ENCODE assay signal across 9 cellular contexts in the genomic region with DNA sequence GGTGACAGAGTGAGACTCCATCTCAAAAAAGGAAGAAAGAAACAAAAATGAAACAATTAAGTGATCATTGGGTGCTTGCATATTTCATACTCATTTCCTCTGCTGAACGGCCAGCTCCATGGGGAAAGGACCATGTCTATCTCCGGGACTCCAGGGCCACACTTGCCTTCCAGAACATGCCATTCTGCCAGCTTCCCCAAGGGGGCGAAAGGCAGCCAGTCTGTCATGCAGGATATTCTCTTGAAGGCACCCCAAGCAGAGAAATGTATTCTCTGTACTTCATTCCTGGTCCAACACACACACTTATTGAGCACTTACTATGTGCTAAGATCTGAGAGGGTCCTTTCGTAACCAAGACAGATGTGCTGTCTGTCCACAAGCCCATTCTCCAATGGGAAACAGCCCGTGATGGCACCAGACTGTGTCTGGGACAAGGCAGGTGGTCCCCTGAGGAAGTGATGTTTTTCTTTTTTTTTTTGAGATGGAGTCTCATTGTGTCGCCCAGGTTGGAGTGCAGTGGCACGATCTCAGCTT. TPM values are rescaled to one million over a fixed set of nuclear protein-coding genes. Genes with fewer than 3 reads are reported as not detected.
DNase-seq lines count a peak whose midpoint lies in the region; ATAC-seq and TF ChIP-seq lines count a peak whose summit lies in the region.
"Had no signal": no experiment of that assay in that cellular context is flagged by ENCODE, and none has a peak within 500 bp of the region (broad histone marks: within the 10 kb centered on the region; RNA-seq: fewer than 3 reads in every experiment).

No MANE protein-coding gene starts in this region.

- H3K27ac ChIP-seq in OCI-LY1 (ENCODE audit: low read depth, low read length, poor library complexity, severe bottlenecking) (no peak overlapping the region), breast epithelium (no peak overlapping the region), osteoblast (ENCODE audit: low read depth, low read length) (no peak overlapping the region)

- H3K36me3 ChIP-seq in OCI-LY1 (ENCODE audit: insufficient read depth, low read length) (no peaks in the 10 kb centered on the region), breast epithelium (no peaks in the 10 kb centered on the region), osteoblast (ENCODE audit: insufficient read depth, low read length) (no peaks in the 10 kb centered on the region)

- intact Hi-C loops in breast epithelium (cut with DNase I; ENCODE audit: low total_unique reads): loop anchor here (5.0 kb wide), 1 partner anchor 144 kb away; the partner anchor contains the start of gene DNM2

- H3K4me2 ChIP-seq in OCI-LY1 (ENCODE audit: low read length) (no peak overlapping the region), osteoblast (ENCODE audit: insufficient read depth, low read length) (no peak overlapping the region)

- DNase-seq in NCI-H2171 treated with DMSO at 0.1 percent for 48 hours (lab: John Stamatoyannopoulos, UW) (peak; percentile 14), NCI-H2171 (lab: John Stamatoyannopoulos, UW) (no peak), breast epithelium (ENCODE audit: low spot score in 2 of 2) (no peak), osteoblast (ENCODE audit: insufficient read length, low spot score, missing footprints) (peak; percentile 72), GM19240 (ENCODE audit: insufficient read length, low spot score) (no peak), DMS153 treated with DMSO at 0.1 percent for 48 hours (lab: John Stamatoyannopoulos, UW; ENCODE audit: unreplicated experiment) (no peak)
- DNase-seq: activated B cell treated with CpG ODN at 0.5 μM for 24 hours had no signal

- H3F3A ChIP-seq in OCI-LY1 (ENCODE audit: insufficient read depth, low read length): no peaks in the 10 kb centered on the region

- TF ChIP-seq CTCF in OCI-LY1 (IDR thresholded peaks at IDR 0.05; ENCODE audit: low read length) (peak; percentile 63), breast epithelium (IDR thresholded peaks at IDR 0.05) (peak in 2 of 3 donors; percentile 11 to 17), osteoblast (IDR thresholded peaks at IDR 0.05; ENCODE audit: extremely low read depth, low read depth, low read length) (peak; percentile 54)

- H3K9me3 ChIP-seq in OCI-LY1 (ENCODE audit: low read length) (no peaks in the 10 kb centered on the region), breast epithelium (no peaks in the 10 kb centered on the region), osteoblast (ENCODE audit: low read depth, low read length) (no peaks in the 10 kb centered on the region)

- H3K4me3 ChIP-seq in OCI-LY1 (ENCODE audit: low read depth, low read length, poor library complexity, severe bottlenecking) (no peak overlapping the region), breast epithelium (no peak overlapping the region), osteoblast (ENCODE audit: insufficient read depth, low read length) (no peak overlapping the region)

- no peak overlapping the region for H3K9ac ChIP-seq in OCI-LY1 (ENCODE audit: low read length)

- no peak for TF ChIP-seq POLR2A in breast epithelium (IDR thresholded peaks at IDR 0.05)

- H3K79me2 ChIP-seq in OCI-LY1 (ENCODE audit: insufficient read depth, low read length) (no peaks in the 10 kb centered on the region), osteoblast (ENCODE audit: insufficient read depth, low read length) (no peaks in the 10 kb centered on the region)

- no peaks in the 10 kb centered on the region for H3K9me2 ChIP-seq in OCI-LY1 (ENCODE audit: low read depth, low read length)

- H2AFZ ChIP-seq in OCI-LY1 (ENCODE audit: low read length): no peak overlapping the region
- no peak overlapping the region for H2AFZ ChIP-seq in osteoblast (ENCODE audit: low read length)

- no peak for ATAC-seq in HG02642 (IDR thresholded peaks at IDR 0.05; ENCODE audit: poor library complexity, unreplicated experiment)

- H3K27me3 ChIP-seq in OCI-LY1 (ENCODE audit: insufficient read depth, low read length): no peaks in the 10 kb centered on the region
- no peaks in the 10 kb centered on the region for H3K27me3 ChIP-seq in breast epithelium
- H3K27me3 ChIP-seq in osteoblast (ENCODE audit: insufficient read depth, low read length): no peaks in the 10 kb centered on the region

- H4K20me1 ChIP-seq in OCI-LY1 (ENCODE audit: insufficient read depth, low read length): no peaks in the 10 kb centered on the region
- no peaks in the 10 kb centered on the region for H4K20me1 ChIP-seq in osteoblast (ENCODE audit: insufficient read depth, low read length)

- H3K4me1 ChIP-seq in OCI-LY1 (ENCODE audit: insufficient read depth, low read length, severe bottlenecking): peaks cover 19% of the 10 kb centered on the region
- no peaks in the 10 kb centered on the region for H3K4me1 ChIP-seq in breast epithelium
- peaks cover 18% of the 10 kb centered on the region for H3K4me1 ChIP-seq in osteoblast (ENCODE audit: insufficient read depth, low read length)

RNA-seq across cellular contexts. Expression of gene CARM1, which starts 10.2 kb away (rescaled TPM):
- total RNA-seq in breast epithelium (10 to 100 TPM; 11.6 to 17.3 (median 17.0) TPM), osteoblast (33.7 and 41.0 TPM in 2 replicates)

RNA-seq across cellular contexts. Expression of gene C19orf38, which starts 13.0 kb away (rescaled TPM):
- 1 to 10 TPM; 1.3 to 2.7 (median 2.0) TPM for total RNA-seq in breast epithelium
- total RNA-seq in osteoblast: under 0.01 and 0.29 TPM in 2 replicates

RNA-seq across cellular contexts. Expression of gene TMED1, which starts 25.2 kb away (rescaled TPM):
- total RNA-seq in breast epithelium (10 to 100 TPM; 27.2 to 51.2 (median 42.4) TPM), osteoblast (39.2 and 43.1 TPM in 2 replicates)

Comparison
In these comparisons a context has a peak if more than half of its experiments do, and no peak if none do; other contexts are left out.
1. DNase-seq: peak in NCI-H2171 treated with DMSO at 0.1 percent for 48 hours (single experiment) and osteoblast (single experiment); none in NCI-H2171 (single experiment), breast epithelium (0 of 2), GM19240 (single experiment) and DMS153 treated with DMSO at 0.1 percent for 48 hours (single experiment).
2. Peak in every context shown above with its lines, with median percentiles within 50 percentile points of each other: CTCF ChIP-seq.